Comparison of ENCODE assay signal across 21 cellular contexts in genomic region chr15:70753101-70753829, GRCh38.
"Had no signal": no experiment of that assay in that cellular context is flagged by ENCODE, and none has a peak within 500 bp of the region (broad histone marks: within the 10 kb centered on the region; RNA-seq: fewer than 3 reads in every experiment).

No MANE protein-coding gene starts in this region.

- H3K9me3 ChIP-seq: esophagus muscularis mucosa had no signal

- FAIRE-seq: endothelial cell of umbilical vein had no signal

- DNase-seq: activated B cell treated with CpG ODN at 0.5 μM for 24 hours; activated CD4-positive, alpha-beta memory T cell treated with anti-CD3 and anti-CD28 coated beads, Interleukin-2, amount 10 ng/mL, durations not matched to agents 7 days and 5 days; activated CD4-positive, alpha-beta T cell treated with anti-CD3 and anti-CD28 coated beads for 4 hours; activated CD8-positive, alpha-beta memory T cell treated with anti-CD3 and anti-CD28 coated beads, Interleukin-2, amount 10 ng/mL, durations not matched to agents 7 days and 5 days; activated naive CD8-positive, alpha-beta T cell treated with anti-CD3 and anti-CD28 coated beads for 36 hours; brain microvascular endothelial cell; effector memory CD4-positive, alpha-beta T cell; foreskin keratinocyte; glutamatergic neuron; hypothalamus; islet precursor cell; midbrain; nucleus accumbens; stimulated activated naive CD8-positive, alpha-beta T cell treated with anti-CD3 and anti-CD28 coated beads, Interleukin-15, Interleukin-2, amounts not matched to agents 100 U/mL and 50 U/mL, for 24 hours; substantia nigra; trophoblast cell had no signal

- H3K27me3 ChIP-seq: brain microvascular endothelial cell, esophagus muscularis mucosa, foreskin keratinocyte had no signal

- H3K4me1 ChIP-seq: foreskin keratinocyte had no signal

- H3K9me3 Mint-ChIP-seq: activated B cell treated with CpG ODN at 0.5 μM for 24 hours; activated CD4-positive, alpha-beta memory T cell treated with anti-CD3 and anti-CD28 coated beads, Interleukin-2, amount 10 ng/mL, durations not matched to agents 7 days and 5 days; activated naive CD8-positive, alpha-beta T cell treated with anti-CD3 and anti-CD28 coated beads for 36 hours; dendritic cell treated with granulocyte-macrophage colony-stimulating factor and Interleukin-4, amounts not matched to agents 40 ng/mL and 50 ng/mL, for 4 days; nephron had no signal

- H3K4me3 ChIP-seq: esophagus muscularis mucosa, skin epidermis had no signal

- H3K27me3 Mint-ChIP-seq: dendritic cell treated with granulocyte-macrophage colony-stimulating factor and Interleukin-4, amounts not matched to agents 40 ng/mL and 50 ng/mL, for 4 days had no signal

- ATAC-seq: activated CD8-positive, alpha-beta memory T cell treated with anti-CD3 and anti-CD28 coated beads, Interleukin-2, amount 10 ng/mL, durations not matched to agents 7 days and 5 days; foreskin keratinocyte; stimulated activated naive CD8-positive, alpha-beta T cell treated with anti-CD3 and anti-CD28 coated beads, Interleukin-15, Interleukin-2, amounts not matched to agents 100 U/mL and 50 U/mL, for 24 hours had no signal

- H3K36me3 Mint-ChIP-seq: activated CD8-positive, alpha-beta memory T cell treated with anti-CD3 and anti-CD28 coated beads, Interleukin-2, amount 10 ng/mL, durations not matched to agents 7 days and 5 days; activated naive CD8-positive, alpha-beta T cell treated with anti-CD3 and anti-CD28 coated beads for 36 hours had no signal

- H3K36me3 ChIP-seq: esophagus muscularis mucosa had no signal

- H3K4me1 Mint-ChIP-seq: activated CD4-positive, alpha-beta memory T cell treated with anti-CD3 and anti-CD28 coated beads, Interleukin-2, amount 10 ng/mL, durations not matched to agents 7 days and 5 days had no signal

- H3K27ac ChIP-seq: brain microvascular endothelial cell, foreskin keratinocyte, skin epidermis had no signal

- H3K4me3 Mint-ChIP-seq: activated B cell treated with CpG ODN at 0.5 μM for 24 hours; activated CD4-positive, alpha-beta memory T cell treated with anti-CD3 and anti-CD28 coated beads, Interleukin-2, amount 10 ng/mL, durations not matched to agents 7 days and 5 days; activated CD8-positive, alpha-beta memory T cell treated with anti-CD3 and anti-CD28 coated beads, Interleukin-2, amount 10 ng/mL, durations not matched to agents 7 days and 5 days; activated naive CD8-positive, alpha-beta T cell treated with anti-CD3 and anti-CD28 coated beads for 36 hours; dendritic cell treated with granulocyte-macrophage colony-stimulating factor and Interleukin-4, amounts not matched to agents 40 ng/mL and 50 ng/mL, for 4 days; nephron had no signal

- H3K27ac Mint-ChIP-seq: activated B cell treated with CpG ODN at 0.5 μM for 24 hours; activated CD4-positive, alpha-beta memory T cell treated with anti-CD3 and anti-CD28 coated beads, Interleukin-2, amount 10 ng/mL, durations not matched to agents 7 days and 5 days; activated CD8-positive, alpha-beta memory T cell treated with anti-CD3 and anti-CD28 coated beads, Interleukin-2, amount 10 ng/mL, durations not matched to agents 7 days and 5 days; activated naive CD8-positive, alpha-beta T cell treated with anti-CD3 and anti-CD28 coated beads for 36 hours; dendritic cell treated with granulocyte-macrophage colony-stimulating factor and Interleukin-4, amounts not matched to agents 40 ng/mL and 50 ng/mL, for 4 days; nephron had no signal
